8 cellular contexts compared by ENCODE assay signal in genomic region chr1:27349784-27350672, GRCh38. TPM values are rescaled to one million over a fixed set of nuclear protein-coding genes. Genes with fewer than 3 reads are reported as not detected.
DNase-seq lines count a peak whose midpoint lies in the region; ATAC-seq and TF ChIP-seq lines count a peak whose summit lies in the region.

No MANE protein-coding gene starts in this region.

- no peak for ATAC-seq in GM18861 (IDR thresholded peaks at IDR 0.05; ENCODE audit: unreplicated experiment)

- H3K36me3 ChIP-seq in BE2C = no peaks in the 10 kb centered on the region
- H3K36me3 ChIP-seq in ascending aorta = peaks cover 19% of the 10 kb centered on the region in 2 donors
- peaks cover under 1% of the 10 kb centered on the region for H3K36me3 ChIP-seq in skeletal muscle satellite cell (ENCODE audit: insufficient read depth, low read length)
- H3K36me3 ChIP-seq in CD8-positive, alpha-beta memory T cell (ENCODE audit: insufficient read depth, low read length) = peaks cover 9% of the 10 kb centered on the region

- peak overlapping the region in 1 of 7 donors; percentile 20 for H3K4me3 Mint-ChIP-seq in CD8-positive, alpha-beta memory T cell

- H3K27ac Mint-ChIP-seq in CD8-positive, alpha-beta memory T cell = peak overlapping the region in 1 of 8 donors; percentile 46

- H3K9me3 ChIP-seq in BE2C (no peaks in the 10 kb centered on the region), ascending aorta (no peaks in the 10 kb centered on the region), skeletal muscle satellite cell (replicated peaks; ENCODE audit: low read length) (no peaks in the 10 kb centered on the region)
- H3K9me3 ChIP-seq in CD8-positive, alpha-beta memory T cell (ENCODE audit: low read length) = no peaks in the 10 kb centered on the region

- intact Hi-C loops in ascending aorta (cut with DNase I) = loop anchor here (10.0 kb wide), 1 partner anchor 115 kb away; the partner anchor contains the start of gene WDTC1

- H3K27me3 ChIP-seq in BE2C (no peaks in the 10 kb centered on the region), ascending aorta (peaks cover 5% of the 10 kb centered on the region), skeletal muscle satellite cell (ENCODE audit: control insufficient read depth, insufficient read depth, low read length) (peaks cover 4% of the 10 kb centered on the region)
- H3K27me3 ChIP-seq in CD8-positive, alpha-beta memory T cell (ENCODE audit: insufficient read depth, low read length, poor library complexity, severe bottlenecking) = no peaks in the 10 kb centered on the region

- peak overlapping the region; percentile 79 for H3K4me2 ChIP-seq in skeletal muscle satellite cell (ENCODE audit: low read length)

- peaks cover 1 to 55% (median 4%) of the 10 kb centered on the region in 3 donors for H3K36me3 Mint-ChIP-seq in CD8-positive, alpha-beta memory T cell

- DNase-seq in BE2C = peak; percentile 72
- DNase-seq in MV-4-11 (lab: John Stamatoyannopoulos, UW) = peak; percentile 21
- DNase-seq in ascending aorta (ENCODE audit: low spot score in 2 of 2) = peak in 1 of 2 donors; percentile 75
- no peak for DNase-seq in midbrain (lab: John Stamatoyannopoulos, UW)
- no peak for DNase-seq in CD8-positive, alpha-beta memory T cell

- TF ChIP-seq CTCF in BE2C (IDR thresholded peaks at IDR 0.05; ENCODE audit: low read depth, low read length) = no peak
- TF ChIP-seq CTCF in ascending aorta (IDR thresholded peaks at IDR 0.05) = no peak

- H3K27me3 Mint-ChIP-seq in CD8-positive, alpha-beta memory T cell = peaks cover 0 to 5% of the 10 kb centered on the region in 2 donors

- no peak overlapping the region for H3K9ac ChIP-seq in skeletal muscle satellite cell (ENCODE audit: low read depth, low read length)

- no peak overlapping the region for H3K27ac ChIP-seq in ascending aorta
- H3K27ac ChIP-seq in CD8-positive, alpha-beta memory T cell (ENCODE audit: low read depth, low read length) = no peak overlapping the region

- no peaks in the 10 kb centered on the region for H3K9me3 Mint-ChIP-seq in CD8-positive, alpha-beta memory T cell

- H3K4me1 ChIP-seq in BE2C (no peaks in the 10 kb centered on the region), ascending aorta (peaks cover 9 to 23% of the 10 kb centered on the region in 2 donors), skeletal muscle satellite cell (ENCODE audit: control insufficient read depth, insufficient read depth, low read length) (peaks cover 19% of the 10 kb centered on the region)
- H3K4me1 ChIP-seq in CD8-positive, alpha-beta memory T cell (ENCODE audit: insufficient read depth, low read length) = peaks cover 11% of the 10 kb centered on the region

- POLR2A ChIA-PET in CD8-positive, alpha-beta memory T cell (lab: Charles Lee) = interaction anchor here (1.1 kb wide), 1 partner anchor 16 kb away, joined by 3 read pairs; no protein-coding TSS in a partner anchor

- H3K4me3 ChIP-seq in BE2C (ENCODE audit: low read depth, low read length) (peak overlapping the region; percentile 48), ascending aorta (peak overlapping the region; percentile 51 to 66), iPS-11a (ENCODE audit: low read depth, low read length) (peak overlapping the region; percentile 33), skeletal muscle satellite cell (ENCODE audit: low read length) (peak overlapping the region; percentile 63)
- no peak overlapping the region for H3K4me3 ChIP-seq in CD8-positive, alpha-beta memory T cell (ENCODE audit: low read length)

- H3K4me1 Mint-ChIP-seq in CD8-positive, alpha-beta memory T cell = peaks cover 13 to 32% (median 14%) of the 10 kb centered on the region in 3 donors

- CTCF ChIA-PET in CD8-positive, alpha-beta memory T cell (lab: Charles Lee) = interaction anchor here (0.9 to 2.8 kb wide), 3 partner anchors 17 to 38 kb away, joined by 3 to 15 read pairs (median 4); no protein-coding TSS in a partner anchor

RNA-seq across cellular contexts. Expression of gene SYTL1, which starts 8.2 kb away (rescaled TPM):
- polyA plus RNA-seq in BE2C (2012; ENCODE audit: insufficient read depth, insufficient read length, low read depth) = 0.88 TPM
- 0.21 TPM for total RNA-seq in ascending aorta
- 0.25 TPM in 1 of 2 replicates, not detected in the other for total RNA-seq in skeletal muscle satellite cell (2012; rRNA removed)
- total RNA-seq in CD8-positive, alpha-beta memory T cell = 10 to 100 TPM; 21.9 to 24.2 TPM
- polyA plus RNA-seq in CD8-positive, alpha-beta memory T cell = 124 TPM

RNA-seq across cellular contexts. Expression of gene MAP3K6, which starts 16.7 kb away (rescaled TPM):
- 3.6 TPM for polyA plus RNA-seq in BE2C (2012; ENCODE audit: insufficient read depth, insufficient read length, low read depth)
- total RNA-seq in ascending aorta = 164 TPM
- total RNA-seq in skeletal muscle satellite cell (2012; rRNA removed) = 19.3 and 27.1 TPM in 2 replicates
- total RNA-seq in CD8-positive, alpha-beta memory T cell = 1 to 10 TPM; 6.9 to 7.1 TPM
- 6.0 TPM for polyA plus RNA-seq in CD8-positive, alpha-beta memory T cell

RNA-seq across cellular contexts. Expression of gene FCN3, which starts 24.6 kb away (rescaled TPM):
- polyA plus RNA-seq in BE2C (2012; ENCODE audit: insufficient read depth, insufficient read length, low read depth) = not detected
- 13.2 TPM for total RNA-seq in ascending aorta
- not detected in 2 replicates for total RNA-seq in skeletal muscle satellite cell (2012; rRNA removed)
- not detected for total RNA-seq in CD8-positive, alpha-beta memory T cell
- polyA plus RNA-seq in CD8-positive, alpha-beta memory T cell = not detected

RNA-seq across cellular contexts. Expression of gene TMEM222, which starts 28.1 kb away (rescaled TPM):
- 71.8 TPM for polyA plus RNA-seq in BE2C (2012; ENCODE audit: insufficient read depth, insufficient read length, low read depth)
- total RNA-seq in ascending aorta = 28.6 TPM
- 22.8 and 27.1 TPM in 2 replicates for total RNA-seq in skeletal muscle satellite cell (2012; rRNA removed)
- total RNA-seq in CD8-positive, alpha-beta memory T cell = 10 to 100 TPM; 52.0 to 54.9 TPM
- 65.2 TPM for polyA plus RNA-seq in CD8-positive, alpha-beta memory T cell

RNA-seq across cellular contexts. Expression of gene CD164L2, which starts 33.1 kb away (rescaled TPM):
- not detected for polyA plus RNA-seq in BE2C (2012; ENCODE audit: insufficient read depth, insufficient read length, low read depth)
- total RNA-seq in ascending aorta = not detected
- not detected in 2 replicates for total RNA-seq in skeletal muscle satellite cell (2012; rRNA removed)
- total RNA-seq in CD8-positive, alpha-beta memory T cell = not detected
- not detected for polyA plus RNA-seq in CD8-positive, alpha-beta memory T cell

Comparison
In these comparisons a context has a peak if more than half of its experiments do, and no peak if none do; other contexts are left out.
1. DNase-seq: peak in BE2C (single experiment) and MV-4-11 (single experiment); none in midbrain (single experiment) and CD8-positive, alpha-beta memory T cell (0 of 5).
2. RNA of gene SYTL1, which starts 8.2 kb away (total RNA-seq): 21.9 to 24.2 TPM in CD8-positive, alpha-beta memory T cell; 0.21 TPM in ascending aorta (single experiment); every median in the first group is over 10 times any median in the second.
3. RNA of gene MAP3K6, which starts 16.7 kb away (total RNA-seq): 164 TPM in ascending aorta (single experiment); 6.9 to 7.1 TPM in CD8-positive, alpha-beta memory T cell; every median in the first group is over 10 times any median in the second.
4. RNA of gene FCN3, which starts 24.6 kb away (total RNA-seq): 13.2 TPM in ascending aorta (single experiment); not detected in CD8-positive, alpha-beta memory T cell; every median in the first group is over 10 times any median in the second.